Comparison of ENCODE assay signal across 23 cellular contexts in genomic region chr6:161637658-161638057, GRCh38.
DNase-seq lines count a peak whose midpoint lies in the region; ATAC-seq and TF ChIP-seq lines count a peak whose summit lies in the region.
"Had no signal": no experiment of that assay in that cellular context is flagged by ENCODE, and none has a peak within 500 bp of the region (broad histone marks: within the 10 kb centered on the region; RNA-seq: fewer than 3 reads in every experiment).

No MANE protein-coding gene starts in this region.

- peaks cover 3% of the 10 kb centered on the region for H3K9me3 Mint-ChIP-seq in nephron
- peaks cover 13% of the 10 kb centered on the region for H3K9me3 Mint-ChIP-seq in activated T-helper 2 cell treated with anti-CD3 and anti-CD28 coated beads, Interferon-gamma antibody, Interleukin-2, Interleukin-4, amounts not matched to agents 10 μg/mL and 5 μg/mL and 100 μg/mL, durations not matched to agents 14 hours and 24 hours and 36 hours

- H3K36me3 Mint-ChIP-seq in nephron (ENCODE audit: low read depth) = peaks cover 4% of the 10 kb centered on the region
- no peaks in the 10 kb centered on the region for H3K36me3 Mint-ChIP-seq in activated T-helper 2 cell treated with anti-CD3 and anti-CD28 coated beads, Interferon-gamma antibody, Interleukin-2, Interleukin-4, amounts not matched to agents 10 μg/mL and 5 μg/mL and 100 μg/mL, durations not matched to agents 14 hours and 24 hours and 36 hours (ENCODE audit: low read depth)
- H3K36me3 Mint-ChIP-seq: CD14-positive monocyte; CD4-positive, alpha-beta memory T cell; CD4-positive, CD25-positive, alpha-beta regulatory T cell; CD8-positive, alpha-beta memory T cell had no signal

- H3K27ac ChIP-seq in OCI-LY1 (ENCODE audit: low read depth, low read length, poor library complexity, severe bottlenecking) = peak overlapping the region; percentile 98
- H3K27ac ChIP-seq: BLaER1 had no signal

- peak overlapping the region; percentile 53 to 86 (median 72) for H3K27ac Mint-ChIP-seq in nephron
- no peak overlapping the region for H3K27ac Mint-ChIP-seq in activated T-helper 2 cell treated with anti-CD3 and anti-CD28 coated beads, Interferon-gamma antibody, Interleukin-2, Interleukin-4, amounts not matched to agents 10 μg/mL and 5 μg/mL and 100 μg/mL, durations not matched to agents 14 hours and 24 hours and 36 hours
- H3K27ac Mint-ChIP-seq: CD14-positive monocyte; CD4-positive, alpha-beta memory T cell; CD4-positive, CD25-positive, alpha-beta regulatory T cell had no signal

- H3K4me1 ChIP-seq in OCI-LY1 (ENCODE audit: insufficient read depth, low read length, severe bottlenecking) = peaks cover 69% of the 10 kb centered on the region

- peak overlapping the region; percentile 63; the same call in 1 of the 2 replicates for H3K9ac ChIP-seq in OCI-LY1 (ENCODE audit: low read length)
- H3K9ac ChIP-seq: BLaER1 had no signal

- H3K27me3 Mint-ChIP-seq in nephron (ENCODE audit: low read depth) = peaks cover 7% of the 10 kb centered on the region
- H3K27me3 Mint-ChIP-seq in activated T-helper 2 cell treated with anti-CD3 and anti-CD28 coated beads, Interferon-gamma antibody, Interleukin-2, Interleukin-4, amounts not matched to agents 10 μg/mL and 5 μg/mL and 100 μg/mL, durations not matched to agents 14 hours and 24 hours and 36 hours (ENCODE audit: low read depth) = no peaks in the 10 kb centered on the region
- H3K27me3 Mint-ChIP-seq: CD4-positive, alpha-beta memory T cell; CD4-positive, CD25-positive, alpha-beta regulatory T cell had no signal

- H3K4me2 ChIP-seq in OCI-LY1 (ENCODE audit: low read length) = peak overlapping the region; percentile 69

- DNase-seq in left lobe of liver (ENCODE audit: low spot score) (peak; percentile 87), mucosa of gallbladder (ENCODE audit: low spot score) (no peak)
- no peak for DNase-seq in activated T-helper 2 cell treated with anti-CD3 and anti-CD28 coated beads, Interferon-gamma antibody, Interleukin-2, Interleukin-4, amounts not matched to agents 10 μg/mL and 5 μg/mL and 100 μg/mL, durations not matched to agents 14 hours and 24 hours and 36 hours (ENCODE audit: low spot score)
- DNase-seq: 8988T; ACHN; BE2C; C1 segment of cervical spinal cord; CD4-positive, alpha-beta memory T cell; CD4-positive, CD25-positive, alpha-beta regulatory T cell; CD8-positive, alpha-beta memory T cell; COR-L47; DMS 273 treated with DMSO at 0.1 percent for 48 hours; DMS153; DMS53; DMS79; DND-41; EL; GDM1 had no signal

- H3K9me2 ChIP-seq in OCI-LY1 (ENCODE audit: low read depth, low read length) = no peaks in the 10 kb centered on the region

- no peaks in the 10 kb centered on the region for H3K9me3 ChIP-seq in OCI-LY1 (ENCODE audit: low read length)
- H3K9me3 ChIP-seq: BE2C had no signal

- H3K27me3 ChIP-seq in OCI-LY1 (ENCODE audit: insufficient read depth, low read length) = no peaks in the 10 kb centered on the region
- H3K27me3 ChIP-seq: BE2C, BLaER1 had no signal

- no peaks in the 10 kb centered on the region for H4K20me1 ChIP-seq in OCI-LY1 (ENCODE audit: insufficient read depth, low read length)
- H4K20me1 ChIP-seq: BLaER1 had no signal

- peaks cover 24% of the 10 kb centered on the region for H3K4me1 Mint-ChIP-seq in nephron
- H3K4me1 Mint-ChIP-seq in activated T-helper 2 cell treated with anti-CD3 and anti-CD28 coated beads, Interferon-gamma antibody, Interleukin-2, Interleukin-4, amounts not matched to agents 10 μg/mL and 5 μg/mL and 100 μg/mL, durations not matched to agents 14 hours and 24 hours and 36 hours (ENCODE audit: low read depth) = no peaks in the 10 kb centered on the region
- H3K4me1 Mint-ChIP-seq: CD14-positive monocyte; CD4-positive, CD25-positive, alpha-beta regulatory T cell had no signal

- H3K36me3 ChIP-seq in OCI-LY1 (ENCODE audit: insufficient read depth, low read length) = peaks cover 7% of the 10 kb centered on the region; the same call in 1 of the 2 replicates
- H3K36me3 ChIP-seq: BE2C, BLaER1 had no signal

- peak overlapping the region; percentile 53 for H3K4me3 ChIP-seq in OCI-LY1 (ENCODE audit: low read depth, low read length, poor library complexity, severe bottlenecking)
- H3K4me3 ChIP-seq: BLaER1, GM12878 had no signal

- H3K4me3 Mint-ChIP-seq in nephron = no peak overlapping the region
- H3K4me3 Mint-ChIP-seq in activated T-helper 2 cell treated with anti-CD3 and anti-CD28 coated beads, Interferon-gamma antibody, Interleukin-2, Interleukin-4, amounts not matched to agents 10 μg/mL and 5 μg/mL and 100 μg/mL, durations not matched to agents 14 hours and 24 hours and 36 hours (ENCODE audit: low read depth) = no peak overlapping the region
- H3K4me3 Mint-ChIP-seq: CD14-positive monocyte; CD4-positive, alpha-beta memory T cell; CD4-positive, CD25-positive, alpha-beta regulatory T cell; CD8-positive, alpha-beta memory T cell had no signal

- no peaks in the 10 kb centered on the region for H3F3A ChIP-seq in OCI-LY1 (ENCODE audit: insufficient read depth, low read length)

- TF ChIP-seq CTCF in OCI-LY1 (IDR thresholded peaks at IDR 0.05; ENCODE audit: low read length) (no peak), nephron (IDR thresholded peaks at IDR 0.05; ENCODE audit: unreplicated experiment in 3 of 3) (no peak)

- H3K79me2 ChIP-seq in OCI-LY1 (ENCODE audit: insufficient read depth, low read length) = no peaks in the 10 kb centered on the region

- peak; percentile 99 for ATAC-seq in left lobe of liver
- ATAC-seq: GM12878 had no signal

- H2AFZ ChIP-seq in OCI-LY1 (ENCODE audit: low read length) = no peak overlapping the region

- intact Hi-C loops in activated T-helper 2 cell treated with anti-CD3 and anti-CD28 coated beads, Interferon-gamma antibody, Interleukin-2, Interleukin-4, amounts not matched to agents 10 μg/mL and 5 μg/mL and 100 μg/mL, durations not matched to agents 14 hours and 24 hours and 36 hours (cut with micrococcal nuclease) = no loop called here
